In genomic region chr1:177247777-177248176, GRCh38 we compare ENCODE assay signal across 25 cellular contexts.
"Had no signal": no experiment of that assay in that cellular context is flagged by ENCODE, and none has a peak within 500 bp of the region (broad histone marks: within the 10 kb centered on the region; RNA-seq: fewer than 3 reads in every experiment).

No MANE protein-coding gene starts in this region.

- H2AFZ ChIP-seq: parathyroid adenoma had no signal

- H3K27me3 ChIP-seq: adrenal gland, cardiac muscle cell, left lung, neutrophil, upper lobe of right lung had no signal

- H3K27ac ChIP-seq: cardiac muscle cell, left lung, neutrophil, parathyroid adenoma, upper lobe of right lung had no signal

- H3K4me1 Mint-ChIP-seq: activated naive CD8-positive, alpha-beta T cell treated with anti-CD3 and anti-CD28 coated beads for 36 hours; T-cell had no signal

- H3K27me3 Mint-ChIP-seq: activated naive CD8-positive, alpha-beta T cell treated with anti-CD3 and anti-CD28 coated beads for 36 hours; brain; T-cell had no signal

- H3K4me3 Mint-ChIP-seq: activated naive CD8-positive, alpha-beta T cell treated with anti-CD3 and anti-CD28 coated beads for 36 hours; brain; endodermal cell; nephron; T-cell had no signal

- H3K79me2 ChIP-seq: parathyroid adenoma had no signal

- DNase-seq: activated CD4-positive, alpha-beta T cell treated with anti-CD3 and anti-CD28 coated beads for 4 hours; activated CD4-positive, alpha-beta T cell treated with anti-CD3 and anti-CD28 coated beads, Interleukin-2, amount 50 U/mL, for 4 hours; activated effector memory CD4-positive, alpha-beta T cell treated with Interleukin-2 at 50 U/mL for 16 hours; activated naive CD4-positive, alpha-beta T cell treated with Interleukin-2 at 50 U/mL for 16 hours; activated naive CD8-positive, alpha-beta T cell treated with anti-CD3 and anti-CD28 coated beads for 36 hours; activated T-cell treated with anti-CD3 and anti-CD28 coated beads for 4 hours; aorta; cerebellar nuclear complex; endodermal cell; foreskin melanocyte; left lung; mucosa of descending colon; right cardiac atrium; stimulated activated naive CD4-positive, alpha-beta T cell treated with Interleukin-2 at 50 U/mL for 16 hours; T-cell; upper lobe of right lung had no signal

- H3K27ac Mint-ChIP-seq: activated naive CD8-positive, alpha-beta T cell treated with anti-CD3 and anti-CD28 coated beads for 36 hours; endodermal cell; T-cell had no signal

- H3K9me3 Mint-ChIP-seq: activated naive CD8-positive, alpha-beta T cell treated with anti-CD3 and anti-CD28 coated beads for 36 hours; endodermal cell; nephron had no signal

- H3K36me3 ChIP-seq: adrenal gland, cardiac muscle cell, left lung, neutrophil, thoracic aorta, upper lobe of right lung had no signal

- ATAC-seq: esophagus mucosa, left lung, mucosa of descending colon, right cardiac atrium, T-cell, upper lobe of right lung had no signal

- H3K4me1 ChIP-seq: left lung, parathyroid adenoma had no signal

- H3K4me3 ChIP-seq: adrenal gland, cardiac muscle cell, left lung, lung, mucosa of descending colon, upper lobe of right lung had no signal

- H3K9ac ChIP-seq: parathyroid adenoma had no signal

- H3K9me3 ChIP-seq: adrenal gland, left lung, mucosa of descending colon, neutrophil, thoracic aorta, upper lobe of right lung had no signal

- H3K36me3 Mint-ChIP-seq: activated naive CD8-positive, alpha-beta T cell treated with anti-CD3 and anti-CD28 coated beads for 36 hours; brain; T-cell had no signal
